10 cellular contexts compared by ENCODE assay signal in genomic region chr16:81863630-81864352, GRCh38.
DNase-seq lines count a peak whose midpoint lies in the region; ATAC-seq and FAIRE-seq lines count a peak whose summit lies in the region.
"Had no signal": no experiment of that assay in that cellular context is flagged by ENCODE, and none has a peak within 500 bp of the region (broad histone marks: within the 10 kb centered on the region; RNA-seq: fewer than 3 reads in every experiment).

No MANE protein-coding gene starts in this region.

- peak; percentile 94 for FAIRE-seq in GM19239 (lab: Jason Lieb, UNC)
- FAIRE-seq: TTC549 had no signal

- ATAC-seq in HG02571 (IDR thresholded peaks at IDR 0.05; ENCODE audit: unreplicated experiment) (peak; percentile 73), HG03565 (IDR thresholded peaks at IDR 0.05; ENCODE audit: unreplicated experiment) (peak; percentile 46), naive B cell (ENCODE audit: low read depth in 2 of 2) (peak; percentile 81 to 86)
- ATAC-seq: esophagus mucosa had no signal

- no peaks in the 10 kb centered on the region for H3K27me3 Mint-ChIP-seq in naive B cell
- no peaks in the 10 kb centered on the region for H3K27me3 Mint-ChIP-seq in activated T-helper 1 cell treated with anti-CD3 and anti-CD28 coated beads, Interleukin-12 subunit alpha, Interleukin-12 subunit beta, Interleukin-2, Interleukin-4 antibody, amounts not matched to agents 30 ng/mL and 10 ng/mL and 1 ng/mL, durations not matched to agents 14 hours and 24 hours and 36 hours (ENCODE audit: insufficient read depth)

- H3K4me3 Mint-ChIP-seq in naive B cell = peak overlapping the region in 7 of 8 donors; percentile 43 to 85 (median 72)
- no peak overlapping the region for H3K4me3 Mint-ChIP-seq in activated T-helper 1 cell treated with anti-CD3 and anti-CD28 coated beads, Interleukin-12 subunit alpha, Interleukin-12 subunit beta, Interleukin-2, Interleukin-4 antibody, amounts not matched to agents 30 ng/mL and 10 ng/mL and 1 ng/mL, durations not matched to agents 14 hours and 24 hours and 36 hours

- peak; percentile 51 for DNase-seq in GM19239 (ENCODE audit: insufficient read length, low spot score)
- DNase-seq in naive B cell = peak; percentile 65
- no peak for DNase-seq in stimulated activated CD4-positive, alpha-beta T cell treated with anti-CD3 and anti-CD28 coated beads, Interleukin-12 subunit alpha, Interleukin-12 subunit beta, amount 100 ng/mL, for 4 hours
- no peak for DNase-seq in activated T-helper 1 cell treated with anti-CD3 and anti-CD28 coated beads, Interleukin-12 subunit alpha, Interleukin-12 subunit beta, Interleukin-2, Interleukin-4 antibody, amounts not matched to agents 30 ng/mL and 10 ng/mL and 1 ng/mL, durations not matched to agents 14 hours and 24 hours and 36 hours (ENCODE audit: low spot score)
- no peak for DNase-seq in A172 (ENCODE audit: low spot score)
- DNase-seq: NCI-H1105 had no signal

- H3K27ac Mint-ChIP-seq in naive B cell = peak overlapping the region; percentile 61 to 97 (median 92)
- H3K27ac Mint-ChIP-seq in activated T-helper 1 cell treated with anti-CD3 and anti-CD28 coated beads, Interleukin-12 subunit alpha, Interleukin-12 subunit beta, Interleukin-2, Interleukin-4 antibody, amounts not matched to agents 30 ng/mL and 10 ng/mL and 1 ng/mL, durations not matched to agents 14 hours and 24 hours and 36 hours = no peak overlapping the region

- intact Hi-C loops in activated T-helper 1 cell treated with anti-CD3 and anti-CD28 coated beads, Interleukin-12 subunit alpha, Interleukin-12 subunit beta, Interleukin-2, Interleukin-4 antibody, amounts not matched to agents 30 ng/mL and 10 ng/mL and 1 ng/mL, durations not matched to agents 14 hours and 24 hours and 36 hours (cut with micrococcal nuclease) = no loop called here

- no peaks in the 10 kb centered on the region for H3K9me3 Mint-ChIP-seq in naive B cell
- H3K9me3 Mint-ChIP-seq in activated T-helper 1 cell treated with anti-CD3 and anti-CD28 coated beads, Interleukin-12 subunit alpha, Interleukin-12 subunit beta, Interleukin-2, Interleukin-4 antibody, amounts not matched to agents 30 ng/mL and 10 ng/mL and 1 ng/mL, durations not matched to agents 14 hours and 24 hours and 36 hours = no peaks in the 10 kb centered on the region

- H3K36me3 Mint-ChIP-seq in naive B cell = peaks cover 14 to 21% of the 10 kb centered on the region in 2 donors
- no peaks in the 10 kb centered on the region for H3K36me3 Mint-ChIP-seq in activated T-helper 1 cell treated with anti-CD3 and anti-CD28 coated beads, Interleukin-12 subunit alpha, Interleukin-12 subunit beta, Interleukin-2, Interleukin-4 antibody, amounts not matched to agents 30 ng/mL and 10 ng/mL and 1 ng/mL, durations not matched to agents 14 hours and 24 hours and 36 hours (ENCODE audit: low read depth)

- peaks cover 55 to 76% (median 72%) of the 10 kb centered on the region in 3 donors for H3K4me1 Mint-ChIP-seq in naive B cell
- H3K4me1 Mint-ChIP-seq in activated T-helper 1 cell treated with anti-CD3 and anti-CD28 coated beads, Interleukin-12 subunit alpha, Interleukin-12 subunit beta, Interleukin-2, Interleukin-4 antibody, amounts not matched to agents 30 ng/mL and 10 ng/mL and 1 ng/mL, durations not matched to agents 14 hours and 24 hours and 36 hours (ENCODE audit: low read depth) = no peaks in the 10 kb centered on the region

Comparison
In these comparisons a context has a peak if more than half of its experiments do, and no peak if none do; other contexts are left out.
1. DNase-seq: peak in GM19239 (single experiment) and naive B cell (single experiment); none in stimulated activated CD4-positive, alpha-beta T cell treated with anti-CD3 and anti-CD28 coated beads, Interleukin-12 subunit alpha, Interleukin-12 subunit beta, amount 100 ng/mL, for 4 hours (single experiment), activated T-helper 1 cell treated with anti-CD3 and anti-CD28 coated beads, Interleukin-12 subunit alpha, Interleukin-12 subunit beta, Interleukin-2, Interleukin-4 antibody, amounts not matched to agents 30 ng/mL and 10 ng/mL and 1 ng/mL, durations not matched to agents 14 hours and 24 hours and 36 hours (single experiment) and A172 (single experiment).
2. Peak in every context shown above with its lines, with median percentiles within 50 percentile points of each other: ATAC-seq.